Comparison of ENCODE assay signal across 28 cellular contexts in genomic region chr18:38759457-38759856, GRCh38.
"Had no signal": no experiment of that assay in that cellular context is flagged by ENCODE, and none has a peak within 500 bp of the region (broad histone marks: within the 10 kb centered on the region; RNA-seq: fewer than 3 reads in every experiment).

No MANE protein-coding gene starts in this region.

- H3K4me1 ChIP-seq: ascending aorta, Peyer's patch, SJCRH30 had no signal

- ATAC-seq: activated CD8-positive, alpha-beta T cell treated with anti-CD3 and anti-CD28 coated beads for 36 hours; activated T-cell treated with anti-CD3 and anti-CD28 coated beads, Interleukin-2, amount 50 U/mL, for 72 hours; activated T-helper 17 cell treated with anti-CD3 and anti-CD28 coated beads, Interleukin-2, amount 50 U/mL, for 72 hours had no signal

- H3K27ac ChIP-seq: ascending aorta, Peyer's patch, SJCRH30, SK-N-MC, WERI-Rb-1 had no signal

- H3K9me3 ChIP-seq: ascending aorta, Peyer's patch, SJCRH30 had no signal

- H3K27me3 ChIP-seq: ascending aorta, Peyer's patch, SJCRH30 had no signal

- H3K27ac Mint-ChIP-seq: activated CD8-positive, alpha-beta T cell treated with anti-CD3 and anti-CD28 coated beads for 36 hours; activated naive CD4-positive, alpha-beta T cell treated with anti-CD3 and anti-CD28 coated beads, Interleukin-2, amount 50 U/mL, for 24 hours; activated naive CD8-positive, alpha-beta T cell treated with anti-CD3 and anti-CD28 coated beads, Interleukin-2, amount 10 ng/mL, durations not matched to agents 7 days and 5 days; activated T-cell treated with anti-CD3 and anti-CD28 coated beads, Interleukin-2, amount 50 U/mL, for 72 hours; activated T-helper 17 cell treated with anti-CD3 and anti-CD28 coated beads, Interleukin-2, amount 50 U/mL, for 72 hours had no signal

- H3K36me3 Mint-ChIP-seq: activated naive CD4-positive, alpha-beta T cell treated with anti-CD3 and anti-CD28 coated beads, Interleukin-2, amount 50 U/mL, for 24 hours; activated naive CD8-positive, alpha-beta T cell treated with anti-CD3 and anti-CD28 coated beads, Interleukin-2, amount 10 ng/mL, durations not matched to agents 7 days and 5 days had no signal

- H3K4me3 Mint-ChIP-seq: activated CD8-positive, alpha-beta T cell treated with anti-CD3 and anti-CD28 coated beads for 36 hours; activated naive CD4-positive, alpha-beta T cell treated with anti-CD3 and anti-CD28 coated beads, Interleukin-2, amount 50 U/mL, for 24 hours; activated naive CD8-positive, alpha-beta T cell treated with anti-CD3 and anti-CD28 coated beads, Interleukin-2, amount 10 ng/mL, durations not matched to agents 7 days and 5 days; activated T-cell treated with anti-CD3 and anti-CD28 coated beads, Interleukin-2, amount 50 U/mL, for 72 hours; activated T-helper 17 cell treated with anti-CD3 and anti-CD28 coated beads, Interleukin-2, amount 50 U/mL, for 72 hours had no signal

- H3K9me3 Mint-ChIP-seq: activated CD8-positive, alpha-beta T cell treated with anti-CD3 and anti-CD28 coated beads for 36 hours; activated naive CD4-positive, alpha-beta T cell treated with anti-CD3 and anti-CD28 coated beads, Interleukin-2, amount 50 U/mL, for 24 hours; activated T-helper 17 cell treated with anti-CD3 and anti-CD28 coated beads, Interleukin-2, amount 50 U/mL, for 72 hours had no signal

- H3K36me3 ChIP-seq: ascending aorta, Peyer's patch, SJCRH30, WERI-Rb-1 had no signal

- H3K27me3 Mint-ChIP-seq: activated CD8-positive, alpha-beta T cell treated with anti-CD3 and anti-CD28 coated beads for 36 hours; activated naive CD4-positive, alpha-beta T cell treated with anti-CD3 and anti-CD28 coated beads, Interleukin-2, amount 50 U/mL, for 24 hours; activated naive CD8-positive, alpha-beta T cell treated with anti-CD3 and anti-CD28 coated beads, Interleukin-2, amount 10 ng/mL, durations not matched to agents 7 days and 5 days; activated T-helper 17 cell treated with anti-CD3 and anti-CD28 coated beads, Interleukin-2, amount 50 U/mL, for 72 hours had no signal

- DNase-seq: activated CD4-positive, alpha-beta T cell treated with anti-CD3 and anti-CD28 coated beads for 1 hour; activated CD4-positive, alpha-beta T cell treated with anti-CD3 and anti-CD28 coated beads for 48 hours; activated CD4-positive, CD25-positive, alpha-beta regulatory T cell; activated CD8-positive, alpha-beta T cell treated with anti-CD3 and anti-CD28 coated beads for 36 hours; activated effector memory CD4-positive, alpha-beta T cell treated with anti-CD3 and anti-CD28 coated beads, Interleukin-2, amount 50 U/mL, for 16 hours; activated naive CD4-positive, alpha-beta T cell; activated naive CD8-positive, alpha-beta T cell treated with anti-CD3 and anti-CD28 coated beads, Interleukin-2, amount 10 ng/mL, durations not matched to agents 7 days and 5 days; activated T-cell treated with anti-CD3 and anti-CD28 coated beads, Interleukin-2, amount 50 U/mL, for 1 hour; activated T-cell treated with anti-CD3 and anti-CD28 coated beads, Interleukin-2, amount 50 U/mL, for 72 hours; amygdala; KG1; NCI-H1048; NCI-H1105 treated with DMSO at 0.1 percent for 48 hours; NCI-H1436 treated with DMSO at 0.1 percent for 48 hours; NCI-H1694 treated with DMSO at 0.1 percent for 48 hours; NCI-H2029; NCI-H345; NCI-H524 treated with DMSO at 0.1 percent for 48 hours; Peyer's patch; RPMI8226; SHP77; SJCRH30; T1000; WERI-Rb-1 had no signal

- H3K4me1 Mint-ChIP-seq: activated naive CD4-positive, alpha-beta T cell treated with anti-CD3 and anti-CD28 coated beads, Interleukin-2, amount 50 U/mL, for 24 hours; activated naive CD8-positive, alpha-beta T cell treated with anti-CD3 and anti-CD28 coated beads, Interleukin-2, amount 10 ng/mL, durations not matched to agents 7 days and 5 days; activated T-helper 17 cell treated with anti-CD3 and anti-CD28 coated beads, Interleukin-2, amount 50 U/mL, for 72 hours had no signal

- H3K4me3 ChIP-seq: ascending aorta, Peyer's patch, SJCRH30, SK-N-MC had no signal
